Comparison of ENCODE assay signal across 19 cellular contexts in genomic region chr12:53428741-53429140, GRCh38. TPM values are rescaled to one million over a fixed set of nuclear protein-coding genes. Genes with fewer than 3 reads are reported as not detected.
A peak's percentile ranks its signal among the peaks of the same experiment; 100 is the strongest.
DNase-seq lines count a peak whose midpoint lies in the region; ATAC-seq, FAIRE-seq and TF ChIP-seq lines count a peak whose summit lies in the region.
"Had no signal": no experiment of that assay in that cellular context is flagged by ENCODE, and none has a peak within 500 bp of the region (broad histone marks: within the 10 kb centered on the region; RNA-seq: fewer than 3 reads in every experiment).

No MANE protein-coding gene starts in this region.

- in situ Hi-C loops in IMR-90 (cut with MboI; ENCODE audit: low sequenced_read_pairs): no loop called here

- intact Hi-C loops in IMR-90 (cut with micrococcal nuclease): no loop called here

- H2BK5ac ChIP-seq in IMR-90 (ENCODE audit: low read depth, low read length, poor library complexity, severe bottlenecking) (no peak overlapping the region), mesenchymal stem cell (ENCODE audit: low read depth, low read length, poor library complexity, severe bottlenecking) (no peak overlapping the region)

- H3K4me2 ChIP-seq in A549 (peak overlapping the region; percentile 68), IMR-90 (ENCODE audit: low read depth, low read length) (no peak overlapping the region), mesenchymal stem cell (ENCODE audit: low read length, poor library complexity, severe bottlenecking) (no peak overlapping the region)

- H3K27me3 Mint-ChIP-seq in activated naive CD8-positive, alpha-beta T cell treated with anti-CD3 and anti-CD28 coated beads, Interleukin-2, amount 50 U/mL, for 24 hours: no peaks in the 10 kb centered on the region
- H3K27me3 Mint-ChIP-seq: CD4-positive, alpha-beta T cell had no signal

- no peak overlapping the region for H3K9ac ChIP-seq in IMR-90 (ENCODE audit: low read depth, low read length)
- H3K9ac ChIP-seq in mesenchymal stem cell (ENCODE audit: low read length): no peak overlapping the region

- peak overlapping the region; percentile 12 for H3K27ac Mint-ChIP-seq in activated naive CD8-positive, alpha-beta T cell treated with anti-CD3 and anti-CD28 coated beads, Interleukin-2, amount 50 U/mL, for 24 hours
- H3K27ac Mint-ChIP-seq: CD4-positive, alpha-beta T cell had no signal

- POLR2A ChIA-PET in A549 (lab: Yijun Ruan, JAX): interaction anchor here (0.5 to 2.6 kb wide), 7 partner anchors 10 to 779 kb away, joined by 3 to 29 read pairs (median 5); partner anchors contain the start of genes AAAS, PRR13 and SP1
- POLR2A ChIA-PET in IMR-90 (lab: Charles Lee; ENCODE audit: unreplicated experiment): no interaction called here

- 51% methylated on average over 7 of the region's 7 CpGs for WGBS in A549 (ENCODE audit: missing lambda C conversion rate)
- WGBS in IMR-90 (ENCODE audit: extremely low coverage in 2 of 2, insufficient read length in 1 of 2), 2 experiments: 60% methylated on average over 1 of the region's 7 CpGs; no CpG with 5 or more reads in 1 of the 2 experiments
- 95% methylated on average over 6 of the region's 7 CpGs for WGBS in mesenchymal stem cell

- 0 out of 2 replicates have a peak overlapping the region, but pooled peaks have one; percentile 5 for H2BK120ac ChIP-seq in IMR-90 (ENCODE audit: low read depth, low read length)
- no peak overlapping the region for H2BK120ac ChIP-seq in mesenchymal stem cell (ENCODE audit: low read depth, low read length)

- H3K18ac ChIP-seq in IMR-90 (ENCODE audit: low read depth, low read length): no peak overlapping the region
- no peak overlapping the region for H3K18ac ChIP-seq in mesenchymal stem cell (ENCODE audit: low read depth in 1 of 2, low read length in 2 of 2)

- BruUV-seq in IMR-90 (replicated peaks; lab: Mats Ljungman, UMichigan): no TSS peak

- no peak overlapping the region for H3K4me3 Mint-ChIP-seq in activated naive CD8-positive, alpha-beta T cell treated with anti-CD3 and anti-CD28 coated beads, Interleukin-2, amount 50 U/mL, for 24 hours
- H3K4me3 Mint-ChIP-seq: CD4-positive, alpha-beta T cell had no signal

- H3K79me1 ChIP-seq in IMR-90 (ENCODE audit: low read depth in 1 of 2, low read length in 2 of 2): no peaks in the 10 kb centered on the region
- H3K79me1 ChIP-seq in mesenchymal stem cell (replicated peaks; ENCODE audit: low read length, poor library complexity, severe bottlenecking): no peaks in the 10 kb centered on the region

- H3K27ac ChIP-seq in A549 (peak overlapping the region; percentile 71 to 85), IMR-90 (ENCODE audit: insufficient read depth, low read length) (no peak overlapping the region), mesenchymal stem cell (ENCODE audit: low read length, poor library complexity, severe bottlenecking) (no peak overlapping the region)
- H3K27ac ChIP-seq: HL-60, SK-N-MC had no signal

- H4K91ac ChIP-seq in IMR-90 (ENCODE audit: insufficient read depth, low read depth, low read length): no peak overlapping the region
- no peak overlapping the region for H4K91ac ChIP-seq in mesenchymal stem cell (ENCODE audit: low read length)

- peaks cover 18% of the 10 kb centered on the region; the same call in 1 of the 2 replicates for H3K9me1 ChIP-seq in IMR-90 (ENCODE audit: insufficient read depth, low read length)

- dilution Hi-C loops in IMR-90 (cut with HindIII; ENCODE audit: low sequenced_read_pairs, unreplicated experiment): no loop called here

- H2BK12ac ChIP-seq in mesenchymal stem cell (ENCODE audit: low read length in 2 of 2): peak overlapping the region in 1 of 2 experiments; percentile 3

- no peaks in the 10 kb centered on the region for H3K9me3 ChIP-seq in A549
- no peaks in the 10 kb centered on the region for H3K9me3 ChIP-seq in IMR-90 (ENCODE audit: control insufficient read depth, insufficient read depth, low read length)
- no peaks in the 10 kb centered on the region for H3K9me3 ChIP-seq in mesenchymal stem cell (ENCODE audit: control insufficient read depth, low read length)
- H3K9me3 ChIP-seq: BE2C, HAP-1 had no signal

- peaks cover 6% of the 10 kb centered on the region for H4K20me1 ChIP-seq in IMR-90 (ENCODE audit: insufficient read depth, low read length)

- FAIRE-seq in A549 (lab: Jason Lieb, UNC): no peak
- FAIRE-seq: HTR-8/SVneo had no signal

- H3K4ac ChIP-seq in IMR-90 (ENCODE audit: low read depth, low read length): peak overlapping the region; percentile 6; the same call in 1 of the 2 replicates
- no peak overlapping the region for H3K4ac ChIP-seq in mesenchymal stem cell (ENCODE audit: low read depth in 1 of 2, low read length in 2 of 2)

- H3K4me3 ChIP-seq in A549: no peak overlapping the region
- H3K4me3 ChIP-seq in IMR-90 (ENCODE audit: insufficient read depth, low read depth, low read length): no peak overlapping the region
- H3K4me3 ChIP-seq in mesenchymal stem cell (ENCODE audit: insufficient read depth in 1 of 2, low read depth in 1 of 2, low read length in 2 of 2): no peak overlapping the region
- H3K4me3 ChIP-seq: HAP-1, SK-N-MC had no signal

- TF ChIP-seq RAD21 in A549 (conservative IDR thresholded peaks at IDR 0.05 in 1 of 2, IDR thresholded peaks at IDR 0.05 in 1 of 2) (no peak), IMR-90 (IDR thresholded peaks at IDR 0.05; ENCODE audit: low read length) (no peak)

- no peak for TF ChIP-seq EP300 in A549 (IDR thresholded peaks at IDR 0.05)

- no peak for DNase-seq in A549 (ENCODE audit: low read depth in 1 of 2, low spot score in 1 of 2)
- DNase-seq in IMR-90: no peak
- DNase-seq in activated naive CD8-positive, alpha-beta T cell treated with anti-CD3 and anti-CD28 coated beads, Interleukin-2, amount 50 U/mL, for 24 hours: no peak
- DNase-seq in mesenchymal stem cell: no peak
- no peak for DNase-seq in MV-4-11 (lab: John Stamatoyannopoulos, UW)
- no peak for DNase-seq in NCI-H128 (lab: John Stamatoyannopoulos, UW; ENCODE audit: unreplicated experiment)
- DNase-seq: BE2C; CD4-positive, alpha-beta T cell; NCI-H1417 treated with DMSO at 0.1 percent for 48 hours; NCI-H1930; NCI-H446 treated with DMSO at 0.1 percent for 48 hours; NCI-H774 had no signal

- H3K4me1 ChIP-seq in A549 (peaks cover 45% of the 10 kb centered on the region), IMR-90 (ENCODE audit: control insufficient read depth, insufficient read depth, low read length) (peaks cover 5% of the 10 kb centered on the region; the same call in 1 of the 2 replicates), mesenchymal stem cell (ENCODE audit: control insufficient read depth, insufficient read depth, low read depth, low read length) (peaks cover 7% of the 10 kb centered on the region)
- H3K4me1 ChIP-seq: HAP-1 had no signal

- ATAC-seq in A549 (peak in 1 of 2 experiments; percentile 4; a peak in 1 of 6 replicates), IMR-90 (ENCODE audit: low read depth) (no peak), GM18867 (IDR thresholded peaks at IDR 0.05; ENCODE audit: unreplicated experiment) (no peak)
- no peak for ATAC-seq in activated naive CD8-positive, alpha-beta T cell treated with anti-CD3 and anti-CD28 coated beads, Interleukin-2, amount 50 U/mL, for 24 hours

- peaks cover 14% of the 10 kb centered on the region for H3K4me1 Mint-ChIP-seq in activated naive CD8-positive, alpha-beta T cell treated with anti-CD3 and anti-CD28 coated beads, Interleukin-2, amount 50 U/mL, for 24 hours

- no peak overlapping the region for H2BK20ac ChIP-seq in IMR-90 (ENCODE audit: low read depth, low read length)

- H3K9me3 Mint-ChIP-seq in activated naive CD8-positive, alpha-beta T cell treated with anti-CD3 and anti-CD28 coated beads, Interleukin-2, amount 50 U/mL, for 24 hours: no peaks in the 10 kb centered on the region
- H3K9me3 Mint-ChIP-seq: CD4-positive, alpha-beta T cell had no signal

- no peak overlapping the region for H3K56ac ChIP-seq in IMR-90 (ENCODE audit: extremely low read depth, insufficient read depth, low read length)

- no peaks in the 10 kb centered on the region for H3K36me3 Mint-ChIP-seq in activated naive CD8-positive, alpha-beta T cell treated with anti-CD3 and anti-CD28 coated beads, Interleukin-2, amount 50 U/mL, for 24 hours (ENCODE audit: low read depth)

- no peaks in the 10 kb centered on the region for H3K36me3 ChIP-seq in IMR-90 (ENCODE audit: control insufficient read depth, insufficient read depth, low read length)
- H3K36me3 ChIP-seq in mesenchymal stem cell (ENCODE audit: control insufficient read depth in 1 of 2, insufficient read depth in 2 of 2, low read depth in 1 of 2, low read length in 2 of 2): no peaks in the 10 kb centered on the region
- H3K36me3 ChIP-seq: BE2C, HAP-1 had no signal

- H3K27me3 ChIP-seq in IMR-90 (ENCODE audit: control insufficient read depth, insufficient read depth, low read length) (peaks cover 8% of the 10 kb centered on the region; the same call in 1 of the 2 replicates), mesenchymal stem cell (ENCODE audit: control insufficient read depth in 1 of 2, insufficient read depth in 1 of 2, low read length in 2 of 2) (peaks cover 0 to 5% of the 10 kb centered on the region in 2 experiments)
- H3K27me3 ChIP-seq: BE2C had no signal

- no peak for TF ChIP-seq POLR2A in A549 (IDR thresholded peaks at IDR 0.05; ENCODE audit: low read length)
- no peak for TF ChIP-seq POLR2A in IMR-90 (IDR thresholded peaks at IDR 0.05; ENCODE audit: low read depth, low read length)

- no peak overlapping the region for H4K5ac ChIP-seq in IMR-90 (ENCODE audit: low read depth, low read length)

- H2AFZ ChIP-seq in IMR-90 (replicated peaks; ENCODE audit: low read length, poor library complexity): no peak overlapping the region
- no peak overlapping the region for H2AFZ ChIP-seq in mesenchymal stem cell (ENCODE audit: low read depth, low read length)

- peak overlapping the region; percentile 58 for H2AK9ac ChIP-seq in IMR-90 (replicated peaks; ENCODE audit: low read depth, low read length, poor library complexity)

- H2AK5ac ChIP-seq in IMR-90 (ENCODE audit: low read depth, low read length) (peak overlapping the region; percentile 49), mesenchymal stem cell (ENCODE audit: low read length, severe bottlenecking) (peak overlapping the region; percentile 53)

- H2BK15ac ChIP-seq in IMR-90 (ENCODE audit: low read depth, low read length): no peak overlapping the region
- no peak overlapping the region for H2BK15ac ChIP-seq in mesenchymal stem cell (ENCODE audit: low read depth, poor library complexity, severe bottlenecking)

- H3K14ac ChIP-seq in IMR-90 (replicated peaks; ENCODE audit: low read depth, low read length): no peak overlapping the region; the same call in 1 of the 2 replicates
- H3K14ac ChIP-seq in mesenchymal stem cell (ENCODE audit: low read length in 2 of 2): peak overlapping the region in 1 of 2 experiments; percentile 11

- TF ChIP-seq CTCF in A549 (IDR thresholded peaks at IDR 0.05): no peak
- TF ChIP-seq CTCF in IMR-90 (conservative IDR thresholded peaks at IDR 0.05; ENCODE audit: low read depth, low read length): no peak

- H3K23ac ChIP-seq in IMR-90 (ENCODE audit: low read depth, low read length) (no peak overlapping the region), mesenchymal stem cell (ENCODE audit: low read length in 2 of 2) (no peak overlapping the region)

- H4K8ac ChIP-seq in IMR-90 (ENCODE audit: low read depth in 2 of 2, low read length in 2 of 2) (no peak overlapping the region), mesenchymal stem cell (ENCODE audit: low read length) (no peak overlapping the region)

- CTCF ChIA-PET in A549 (lab: Yijun Ruan, JAX) (interaction anchor here (1.0 to 16.7 kb wide), 16 partner anchors 8 to 318 kb away, joined by 3 to 408 read pairs (median 4); partner anchors contain the start of genes AAAS and PRR13), IMR-90 (lab: Yijun Ruan, JAX) (interaction anchor here (2.0 kb wide), 1 partner anchor 76 kb away, joined by 13 read pairs; no protein-coding TSS in a partner anchor)

RNA-seq across cellular contexts. Expression of gene AMHR2, which starts 5.1 kb away (rescaled TPM):
- polyA plus RNA-seq in A549 (2011; rRNA removed) (0.12 and 0.16 TPM in 2 replicates), A549 (2017; fragmentation: RNase III; extraction: RNeasy Plus Mini Kit Qiagen cat#74134 plus additional on column Dnase treatment) (0.13 to 0.22 TPM (median 0.18 TPM) in 3 replicates), IMR-90 (2012; rRNA removed) (not detected in 2 replicates)
- polyA plus RNA-seq in A549 (2012; cell fraction: cytosol; rRNA removed): 0.67 and 0.80 TPM in 2 replicates
- polyA plus RNA-seq in A549 (2012; cell fraction: nucleus; rRNA removed): 0.84 and 1.1 TPM in 2 replicates
- polyA minus RNA-seq in A549 (2011; rRNA and poly(A)+ RNA removed): 0.49 and 0.62 TPM in 2 replicates
- total RNA-seq in IMR-90 (2012; rRNA removed): not detected in 2 replicates
- not detected in 2 replicates for polyA plus RNA-seq in IMR-90 (2012; cell fraction: cytosol; rRNA removed)
- 0.04 TPM in 1 of 2 replicates, not detected in the other for polyA plus RNA-seq in IMR-90 (2012; cell fraction: nucleus; rRNA removed; ENCODE audit: low replicate concordance)
- polyA plus RNA-seq in mesenchymal stem cell (2013, experiment 1 of 2): 0.01 TPM
- polyA plus RNA-seq in mesenchymal stem cell (2013, experiment 2 of 2): not detected
- total RNA-seq: CD4-positive, alpha-beta T cell; Right ventricle myocardium superior had no signal
- polyA plus RNA-seq: AG04450 had no signal

RNA-seq across cellular contexts. Expression of gene PRR13, which starts 12.8 kb away (rescaled TPM):
- polyA plus RNA-seq in A549 (2011; rRNA removed): 203 and 257 TPM in 2 replicates
- polyA plus RNA-seq in A549 (2012; cell fraction: cytosol; rRNA removed): 214 and 245 TPM in 2 replicates
- 99.6 and 118 TPM in 2 replicates for polyA plus RNA-seq in A549 (2012; cell fraction: nucleus; rRNA removed)
- 210 to 248 TPM (median 221 TPM) in 3 replicates for polyA plus RNA-seq in A549 (2017; fragmentation: RNase III; extraction: RNeasy Plus Mini Kit Qiagen cat#74134 plus additional on column Dnase treatment)
- polyA minus RNA-seq in A549 (2011; rRNA and poly(A)+ RNA removed): 200 and 213 TPM in 2 replicates
- 25.5 and 31.4 TPM in 2 replicates for total RNA-seq in IMR-90 (2012; rRNA removed)
- 95.7 and 114 TPM in 2 replicates for polyA plus RNA-seq in IMR-90 (2012; rRNA removed)
- 64.4 and 67.7 TPM in 2 replicates for polyA plus RNA-seq in IMR-90 (2012; cell fraction: cytosol; rRNA removed)
- polyA plus RNA-seq in IMR-90 (2012; cell fraction: nucleus; rRNA removed; ENCODE audit: low replicate concordance): 27.8 and 46.6 TPM in 2 replicates
- polyA plus RNA-seq in mesenchymal stem cell (2013, experiment 1 of 2): 326 TPM
- polyA plus RNA-seq in mesenchymal stem cell (2013, experiment 2 of 2): 326 TPM

RNA-seq across cellular contexts. Expression of gene PCBP2, which starts 23.2 kb away (rescaled TPM):
- polyA plus RNA-seq in A549 (2011; rRNA removed) (367 and 604 TPM in 2 replicates), A549 (2017; fragmentation: RNase III; extraction: RNeasy Plus Mini Kit Qiagen cat#74134 plus additional on column Dnase treatment) (546 to 553 TPM (median 551 TPM) in 3 replicates), IMR-90 (2012; rRNA removed) (409 and 586 TPM in 2 replicates)
- polyA plus RNA-seq in A549 (2012; cell fraction: cytosol; rRNA removed): 705 and 750 TPM in 2 replicates
- 500 and 631 TPM in 2 replicates for polyA plus RNA-seq in A549 (2012; cell fraction: nucleus; rRNA removed)
- 1,540 and 1,566 TPM in 2 replicates for polyA minus RNA-seq in A549 (2011; rRNA and poly(A)+ RNA removed)
- 190 and 198 TPM in 2 replicates for total RNA-seq in IMR-90 (2012; rRNA removed)
- 248 and 496 TPM in 2 replicates for polyA plus RNA-seq in IMR-90 (2012; cell fraction: cytosol; rRNA removed)
- 390 and 761 TPM in 2 replicates for polyA plus RNA-seq in IMR-90 (2012; cell fraction: nucleus; rRNA removed; ENCODE audit: low replicate concordance)
- 467 TPM for polyA plus RNA-seq in mesenchymal stem cell (2013, experiment 1 of 2)
- polyA plus RNA-seq in mesenchymal stem cell (2013, experiment 2 of 2): 455 TPM

RNA-seq across cellular contexts. Expression of gene SP1, which starts 48.8 kb away (rescaled TPM):
- 53.2 and 56.6 TPM in 2 replicates for polyA plus RNA-seq in A549 (2011; rRNA removed)
- 14.0 and 18.8 TPM in 2 replicates for polyA plus RNA-seq in A549 (2012; cell fraction: cytosol; rRNA removed)
- 15.5 and 19.0 TPM in 2 replicates for polyA plus RNA-seq in A549 (2012; cell fraction: nucleus; rRNA removed)
- 24.0 to 24.5 TPM (median 24.2 TPM) in 3 replicates for polyA plus RNA-seq in A549 (2017; fragmentation: RNase III; extraction: RNeasy Plus Mini Kit Qiagen cat#74134 plus additional on column Dnase treatment)
- polyA minus RNA-seq in A549 (2011; rRNA and poly(A)+ RNA removed): 176 and 220 TPM in 2 replicates
- total RNA-seq in IMR-90 (2012; rRNA removed): 45.0 and 53.6 TPM in 2 replicates
- 19.7 and 21.2 TPM in 2 replicates for polyA plus RNA-seq in IMR-90 (2012; rRNA removed)
- 4.3 and 9.9 TPM in 2 replicates for polyA plus RNA-seq in IMR-90 (2012; cell fraction: cytosol; rRNA removed)
- 24.6 and 42.1 TPM in 2 replicates for polyA plus RNA-seq in IMR-90 (2012; cell fraction: nucleus; rRNA removed; ENCODE audit: low replicate concordance)
- polyA plus RNA-seq in mesenchymal stem cell (2013, experiment 1 of 2): 29.4 TPM
- 27.5 TPM for polyA plus RNA-seq in mesenchymal stem cell (2013, experiment 2 of 2)

Comparison
In these comparisons a context has a peak if more than half of its experiments do, and no peak if none do; other contexts are left out.
1. H3K27ac ChIP-seq: peak in A549 (2 of 2); none in IMR-90 (single experiment) and mesenchymal stem cell (single experiment).